8 cellular contexts compared by ENCODE assay signal in genomic region chr19:51712461-51713081, GRCh38. TPM values are rescaled to one million over a fixed set of nuclear protein-coding genes. Genes with fewer than 3 reads are reported as not detected.
DNase-seq lines count a peak whose midpoint lies in the region; ATAC-seq and TF ChIP-seq lines count a peak whose summit lies in the region.

No MANE protein-coding gene starts in this region.

- H4K20me1 ChIP-seq in BLaER1 = no peaks in the 10 kb centered on the region

- intact Hi-C loops in left ventricle myocardium superior (cut with micrococcal nuclease) = no loop called here

- H3K9me3 ChIP-seq in BLaER1 (peaks cover 6% of the 10 kb centered on the region; the same call in 1 of the 2 replicates), HEK293 (ENCODE audit: control insufficient read depth, insufficient read depth, low read depth, low read length) (no peaks in the 10 kb centered on the region), RWPE2 (ENCODE audit: severe bottlenecking) (no peaks in the 10 kb centered on the region)

- peaks cover 47% of the 10 kb centered on the region for H3K4me1 ChIP-seq in BLaER1
- H3K4me1 ChIP-seq in HEK293 (ENCODE audit: control insufficient read depth, insufficient read depth, low read length) = no peaks in the 10 kb centered on the region
- H3K4me1 ChIP-seq in RWPE2 (ENCODE audit: insufficient read depth, poor library complexity, severe bottlenecking) = no peaks in the 10 kb centered on the region

- TF ChIP-seq CTCF in HEK293 (tag by site-specific recombination; IDR thresholded peaks at IDR 0.05) (0 out of 2 replicates have a peak, but pooled peaks have one; percentile 24), RWPE2 (IDR thresholded peaks at IDR 0.05; ENCODE audit: poor library complexity, severe bottlenecking) (peak; percentile 78)

- no peak for DNase-seq in RWPE2 (ENCODE audit: low spot score)
- no peak for DNase-seq in left ventricle myocardium superior
- no peak for DNase-seq in GDM1 (lab: John Stamatoyannopoulos, UW)
- DNase-seq in stimulated activated CD8-positive, alpha-beta memory T cell treated with anti-CD3 and anti-CD28 coated beads, Interleukin-4, amount 100 ng/mL, for 48 hours = no peak
- no peak for DNase-seq in activated CD4-positive, CD25-positive, alpha-beta regulatory T cell (lab: John Stamatoyannopoulos, UW)

- H3K9ac ChIP-seq in BLaER1 = no peak overlapping the region

- CTCF ChIA-PET in HEK293 (lab: Yijun Ruan, JAX) = interaction anchor here (1.4 kb wide), 1 partner anchor 198 kb away, joined by 3 read pairs; no protein-coding TSS in a partner anchor

- H3K4me2 ChIP-seq in BLaER1 = 0 out of 2 replicates have a peak overlapping the region, but pooled peaks have one; percentile 72

- POLR2A ChIA-PET in HEK293 (lab: Yijun Ruan, JAX) = interaction anchor here (2.2 kb wide), 1 partner anchor 24 kb away, joined by 6 read pairs; no protein-coding TSS in a partner anchor

- H3K27me3 ChIP-seq in BLaER1 = no peaks in the 10 kb centered on the region
- H3K27me3 ChIP-seq in RWPE2 (ENCODE audit: insufficient read depth, poor library complexity, severe bottlenecking) = peaks cover 5% of the 10 kb centered on the region

- ATAC-seq in RWPE2 (ENCODE audit: low read depth) = peak; percentile 72
- peak; percentile 23 for ATAC-seq in left ventricle myocardium superior
- no peak for ATAC-seq in GM21528 (IDR thresholded peaks at IDR 0.05; ENCODE audit: low FRiP score, unreplicated experiment)

- H3K27ac ChIP-seq in BLaER1 (no peak overlapping the region), HEK293 (ENCODE audit: extremely low read depth, low read depth, low read length) (no peak overlapping the region), RWPE2 (ENCODE audit: poor library complexity, severe bottlenecking) (no peak overlapping the region)

- H3K36me3 ChIP-seq in BLaER1 (peaks cover 14% of the 10 kb centered on the region), HEK293 (ENCODE audit: control insufficient read depth in 2 of 2, insufficient read depth in 1 of 2, low read length in 2 of 2) (peaks cover 0 to 4% of the 10 kb centered on the region in 2 experiments; a peak in 2 of 3 replicates), RWPE2 (ENCODE audit: low read depth) (no peaks in the 10 kb centered on the region)

- H3K4me3 ChIP-seq in BLaER1 (no peak overlapping the region), HEK293 (ENCODE audit: low read depth, low read length) (no peak overlapping the region), RWPE2 (ENCODE audit: severe bottlenecking) (no peak overlapping the region)

TF ChIP-seq in HEK293, 187 proteins besides CTCF, POLR2A, EP300 and RAD21:
- TF ChIP-seq ZXDB (tag by site-specific recombination; IDR thresholded peaks at IDR 0.05) = no peak
- TF ChIP-seq, protein P1, sequence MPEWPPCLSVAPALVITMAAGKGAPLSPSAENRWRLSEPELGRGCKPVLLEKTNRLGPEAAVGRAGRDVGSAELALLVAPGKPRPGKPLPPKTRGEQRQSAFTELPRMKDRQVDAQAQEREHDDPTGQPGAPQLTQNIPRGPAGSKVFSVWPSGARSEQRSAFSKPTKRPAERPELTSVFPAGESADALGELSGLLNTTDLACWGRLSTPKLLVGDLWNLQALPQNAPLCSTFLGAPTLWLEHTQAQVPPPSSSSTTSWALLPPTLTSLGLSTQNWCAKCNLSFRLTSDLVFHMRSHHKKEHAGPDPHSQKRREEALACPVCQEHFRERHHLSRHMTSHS (tag by site-specific recombination; IDR thresholded peaks at IDR 0.05) = no peak
- TF ChIP-seq SETDB1 (IDR thresholded peaks at IDR 0.05; ENCODE audit: insufficient read length, low read length) = no peak
- TF ChIP-seq, protein P2, sequence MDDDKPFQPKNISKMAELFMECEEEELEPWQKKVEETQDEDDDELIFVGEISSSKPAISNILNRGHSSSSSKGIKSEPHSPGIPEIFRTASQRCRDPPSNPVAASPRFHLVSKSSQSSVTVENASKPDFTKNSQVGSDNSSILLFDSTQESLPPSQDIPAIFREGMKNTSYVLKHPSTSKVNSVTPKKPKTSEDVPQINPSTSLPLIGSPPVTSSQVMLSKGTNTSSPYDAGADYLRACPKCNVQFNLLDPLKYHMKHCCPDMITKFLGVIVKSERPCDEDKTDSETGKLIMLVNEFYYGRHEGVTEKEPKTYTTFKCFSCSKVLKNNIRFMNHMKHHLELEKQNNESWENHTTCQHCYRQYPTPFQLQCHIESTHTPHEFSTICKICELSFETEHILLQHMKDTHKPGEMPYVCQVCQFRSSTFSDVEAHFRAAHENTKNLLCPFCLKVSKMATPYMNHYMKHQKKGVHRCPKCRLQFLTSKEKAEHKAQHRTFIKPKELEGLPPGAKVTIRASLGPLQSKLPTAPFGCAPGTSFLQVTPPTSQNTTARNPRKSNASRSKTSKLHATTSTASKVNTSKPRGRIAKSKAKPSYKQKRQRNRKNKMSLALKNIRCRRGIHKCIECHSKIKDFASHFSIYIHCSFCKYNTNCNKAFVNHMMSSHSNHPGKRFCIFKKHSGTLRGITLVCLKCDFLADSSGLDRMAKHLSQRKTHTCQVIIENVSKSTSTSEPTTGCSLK (tag by site-specific recombination; IDR thresholded peaks at IDR 0.05) = no peak
- TF ChIP-seq ZNF138 (tag by site-specific recombination; IDR thresholded peaks at IDR 0.05; ENCODE audit: borderline replicate concordance) = no peak
- TF ChIP-seq ZNF768 (tag by site-specific recombination; IDR thresholded peaks at IDR 0.05) = no peak
- TF ChIP-seq ZNF362 (tag by site-specific recombination; IDR thresholded peaks at IDR 0.05) = no peak
- TF ChIP-seq ZNF155 (tag by site-specific recombination; IDR thresholded peaks at IDR 0.05) = no peak
- TF ChIP-seq ZSCAN16 (tag by site-specific recombination; IDR thresholded peaks at IDR 0.05) = no peak

RNA-seq across cellular contexts. Expression of gene HAS1, which starts 11.2 kb away (rescaled TPM):
- total RNA-seq in left ventricle myocardium superior = 3.2 TPM

RNA-seq across cellular contexts. Expression of gene SPACA6, which starts 19.4 kb away (rescaled TPM):
- total RNA-seq in left ventricle myocardium superior = 13.9 TPM

RNA-seq across cellular contexts. Expression of gene FPR1, which starts 39.1 kb away (rescaled TPM):
- 4.3 TPM for total RNA-seq in left ventricle myocardium superior

RNA-seq across cellular contexts. Expression of gene FPR2, which starts 48.4 kb away (rescaled TPM):
- 1.0 TPM for total RNA-seq in left ventricle myocardium superior
